Comparison of ENCODE assay signal across 21 cellular contexts in the genomic region with DNA sequence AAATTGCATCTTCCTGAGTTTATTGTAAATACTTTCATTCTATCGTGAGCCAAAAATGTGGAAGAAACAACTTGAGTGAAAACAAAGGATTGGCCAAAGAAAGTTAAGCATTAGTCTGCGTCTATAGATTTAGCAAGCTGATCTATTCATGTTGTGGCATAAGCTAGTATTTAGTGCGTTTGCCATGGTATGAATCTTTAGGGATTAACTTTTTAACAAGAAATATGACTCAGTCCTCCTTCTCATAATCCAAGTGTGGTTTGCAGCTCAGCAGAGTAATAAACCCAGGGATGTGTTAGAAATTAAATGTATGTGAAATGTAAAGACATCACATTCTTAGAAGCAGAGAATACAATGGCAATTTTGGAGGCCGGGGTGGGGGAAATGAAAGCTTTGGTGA.
DNase-seq lines count a peak whose midpoint lies in the region; ATAC-seq and TF ChIP-seq lines count a peak whose summit lies in the region.
"Had no signal": no experiment of that assay in that cellular context is flagged by ENCODE, and none has a peak within 500 bp of the region (broad histone marks: within the 10 kb centered on the region; RNA-seq: fewer than 3 reads in every experiment).

No MANE protein-coding gene starts in this region.

- 28% methylated on average over 4 of the region's 4 CpGs for WGBS in smooth muscle cell (ENCODE audit: low lambda C conversion rate)
- 46 to 61% (median 57%) methylated on average over 4 of the region's 4 CpGs for WGBS in psoas muscle, 3 donors

- no peaks in the 10 kb centered on the region for H3K36me3 ChIP-seq in A673 (ENCODE audit: insufficient read depth, low read length, poor library complexity, severe bottlenecking)
- H3K36me3 ChIP-seq in PC-3 (ENCODE audit: low read depth, low read length), result no peaks in the 10 kb centered on the region
- no peaks in the 10 kb centered on the region for H3K36me3 ChIP-seq in smooth muscle cell (ENCODE audit: low read depth)
- H3K36me3 ChIP-seq in psoas muscle (ENCODE audit: insufficient read depth in 1 of 2, low read depth in 1 of 2), result no peaks in the 10 kb centered on the region
- H3K36me3 ChIP-seq: BLaER1 had no signal

- H3K4me3 ChIP-seq in A673 (ENCODE audit: low read depth, low read length, poor library complexity, severe bottlenecking) (no peak overlapping the region), PC-3 (ENCODE audit: low read length) (no peak overlapping the region), smooth muscle cell (no peak overlapping the region), psoas muscle (no peak overlapping the region)
- H3K4me3 ChIP-seq: BLaER1, GM12878, GM23248 had no signal

- H3K4me2 ChIP-seq in PC-3 (ENCODE audit: low read length) (no peak overlapping the region), smooth muscle cell (peak overlapping the region; percentile 62)
- H3K4me2 ChIP-seq: BLaER1 had no signal

- H3K9me3 ChIP-seq in A673 (ENCODE audit: low read depth, low read length, poor library complexity, severe bottlenecking) (no peaks in the 10 kb centered on the region), PC-3 (ENCODE audit: low read length) (no peaks in the 10 kb centered on the region), smooth muscle cell (replicated peaks; ENCODE audit: low read depth) (no peaks in the 10 kb centered on the region), psoas muscle (no peaks in the 10 kb centered on the region)
- H3K9me3 ChIP-seq: BLaER1, Caco-2 had no signal

- TF ChIP-seq CTCF in A673 (conservative IDR thresholded peaks at IDR 0.05; ENCODE audit: low read depth, low read length) (no peak), PC-3 (conservative IDR thresholded peaks at IDR 0.05; ENCODE audit: low read depth, low read length) (no peak), smooth muscle cell (IDR thresholded peaks at IDR 0.05; ENCODE audit: borderline replicate concordance, insufficient read depth, poor library complexity, severe bottlenecking) (no peak), psoas muscle (IDR thresholded peaks at IDR 0.05) (no peak)

- DNase-seq in A673 (ENCODE audit: low spot score) (peak; percentile 65), PC-3 (peak; percentile 5), smooth muscle cell (lab: John Stamatoyannopoulos, UW; ENCODE audit: unreplicated experiment) (no peak), psoas muscle (no peak)
- DNase-seq: 8988T; Caco-2; CD4-positive, CD25-positive, alpha-beta regulatory T cell; CD8-positive, alpha-beta T cell; DMS 273 treated with DMSO at 0.1 percent for 48 hours; DMS79; EL; GDM1; GM23248; H7; HCEC 1CT had no signal

- H3F3A ChIP-seq in PC-3 (ENCODE audit: low read length, unreplicated experiment) (no peaks in the 10 kb centered on the region), smooth muscle cell (ENCODE audit: low read depth) (no peaks in the 10 kb centered on the region)

- H4K20me1 ChIP-seq in PC-3 (ENCODE audit: low read length) (no peaks in the 10 kb centered on the region), smooth muscle cell (ENCODE audit: low read depth) (no peaks in the 10 kb centered on the region)
- H4K20me1 ChIP-seq: BLaER1 had no signal

- H3K79me2 ChIP-seq in PC-3 (ENCODE audit: low read length) (no peaks in the 10 kb centered on the region), smooth muscle cell (ENCODE audit: low read depth) (no peaks in the 10 kb centered on the region)

- H3K4me1 ChIP-seq in A673 (ENCODE audit: insufficient read depth, low read length, poor library complexity, severe bottlenecking) (peaks cover 9% of the 10 kb centered on the region), PC-3 (ENCODE audit: insufficient read depth, low read length) (no peaks in the 10 kb centered on the region), smooth muscle cell (ENCODE audit: low read depth) (no peaks in the 10 kb centered on the region), psoas muscle (no peaks in the 10 kb centered on the region)
- H3K4me1 ChIP-seq: Caco-2 had no signal

- POLR2A ChIA-PET in A673 (lab: Charles Lee; ENCODE audit: low non-redundant PET) (no interaction called here), PC-3 (lab: Charles Lee; ENCODE audit: unreplicated experiment) (no interaction called here)

- H3K9me2 ChIP-seq in PC-3 (replicated peaks; ENCODE audit: low read length), result no peaks in the 10 kb centered on the region

- BruUV-seq in A673 (replicated peaks; lab: Mats Ljungman, UMichigan) (no TSS peak), PC-3 (replicated peaks; lab: Mats Ljungman, UMichigan) (no TSS peak)

- H3K9ac ChIP-seq in PC-3 (ENCODE audit: low read length) (no peak overlapping the region), smooth muscle cell (ENCODE audit: low read depth) (peak overlapping the region; percentile 86)
- H3K9ac ChIP-seq: BLaER1, GM23248 had no signal

- ATAC-seq in PC-3 (no peak), esophagus mucosa (peak; percentile 62), GM21390 (IDR thresholded peaks at IDR 0.05; ENCODE audit: unreplicated experiment) (no peak), psoas muscle (no peak), GM19328 (IDR thresholded peaks at IDR 0.05; ENCODE audit: unreplicated experiment) (no peak)
- ATAC-seq: CD8-positive, alpha-beta T cell; GM12878 had no signal

- H2AFZ ChIP-seq in PC-3 (ENCODE audit: low read length) (no peak overlapping the region), smooth muscle cell (ENCODE audit: low read depth) (no peak overlapping the region)
- H2AFZ ChIP-seq: GM23248 had no signal

- CTCF ChIA-PET in A673 (lab: Charles Lee), result interaction anchor here (1.0 kb wide), 1 partner anchor 1155 kb away, joined by 3 read pairs; no protein-coding TSS in a partner anchor
- CTCF ChIA-PET in PC-3 (lab: Charles Lee), result no interaction called here

- intact Hi-C loops in A673 (cut with micrococcal nuclease; ENCODE audit: unreplicated experiment), result loop anchor here (10.0 kb wide), 1 partner anchor 157 kb away; no protein-coding TSS in a partner anchor
- intact Hi-C loops in PC-3 (cut with micrococcal nuclease), result no loop called here
- intact Hi-C loops in psoas muscle (cut with DNase I), result no loop called here

- H3K27ac ChIP-seq in A673 (ENCODE audit: low read depth, low read length, poor library complexity, severe bottlenecking) (peak overlapping the region; percentile 1), PC-3 (ENCODE audit: low read length) (no peak overlapping the region), smooth muscle cell (ENCODE audit: low read depth) (peak overlapping the region; percentile 78), psoas muscle (no peak overlapping the region)
- H3K27ac ChIP-seq: BLaER1, C4-2B, GM23248 had no signal

- no peaks in the 10 kb centered on the region for H3K27me3 ChIP-seq in A673 (replicated peaks; ENCODE audit: insufficient read depth, low read depth, low read length, poor library complexity)
- no peaks in the 10 kb centered on the region for H3K27me3 ChIP-seq in PC-3 (ENCODE audit: low read length)
- H3K27me3 ChIP-seq in smooth muscle cell (ENCODE audit: low read depth), result no peaks in the 10 kb centered on the region
- H3K27me3 ChIP-seq in psoas muscle (ENCODE audit: insufficient read depth in 3 of 3, low read length in 2 of 3), result no peaks in the 10 kb centered on the region
- H3K27me3 ChIP-seq: BLaER1 had no signal

Comparison
In these comparisons a context has a peak if more than half of its experiments do, and no peak if none do; other contexts are left out.
1. DNase-seq: peak in A673 (single experiment) and PC-3 (single experiment); none in smooth muscle cell (single experiment) and psoas muscle (0 of 2).
2. H3K27ac ChIP-seq: peak in A673 (single experiment) and smooth muscle cell (single experiment); none in PC-3 (single experiment) and psoas muscle (single experiment).